1 cellular context compared by ENCODE assay signal in the genomic region with DNA sequence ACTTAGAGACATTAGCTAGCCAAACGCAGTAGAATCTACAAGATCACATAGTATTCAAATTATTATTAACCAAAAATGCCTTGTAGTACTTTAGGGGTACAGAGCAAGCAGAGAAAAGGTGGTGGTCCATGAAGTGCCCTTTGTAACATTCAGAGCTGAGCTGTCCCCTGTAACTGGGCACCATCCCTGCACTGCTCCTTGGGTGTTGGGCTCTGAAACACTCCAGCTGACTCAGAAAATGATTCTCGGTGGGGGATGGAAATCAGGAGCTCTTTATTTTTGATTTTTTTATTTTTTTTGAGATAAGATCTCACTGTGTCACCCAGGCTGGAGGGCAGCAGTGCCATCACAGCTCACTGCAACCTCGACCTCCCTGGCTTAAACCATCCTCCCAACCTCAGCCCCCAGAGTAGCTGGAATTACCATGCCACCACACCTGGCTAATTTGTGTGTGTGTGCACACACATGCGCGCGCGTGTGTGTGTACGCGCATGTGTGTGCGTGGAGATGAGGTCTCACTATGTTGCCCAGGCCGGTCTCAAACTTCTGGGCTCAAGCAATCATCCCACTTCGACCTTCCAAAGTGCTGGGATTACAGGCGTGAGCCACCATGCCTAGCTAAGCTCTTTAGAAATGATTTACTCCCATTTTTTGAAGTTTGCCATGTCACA.
TF ChIP-seq lines count a peak whose summit lies in the region.

No MANE protein-coding gene starts in this region.

TF ChIP-seq in K562, 482 proteins besides CTCF, POLR2A, EP300 and RAD21:
- TF ChIP-seq, protein P1, sequence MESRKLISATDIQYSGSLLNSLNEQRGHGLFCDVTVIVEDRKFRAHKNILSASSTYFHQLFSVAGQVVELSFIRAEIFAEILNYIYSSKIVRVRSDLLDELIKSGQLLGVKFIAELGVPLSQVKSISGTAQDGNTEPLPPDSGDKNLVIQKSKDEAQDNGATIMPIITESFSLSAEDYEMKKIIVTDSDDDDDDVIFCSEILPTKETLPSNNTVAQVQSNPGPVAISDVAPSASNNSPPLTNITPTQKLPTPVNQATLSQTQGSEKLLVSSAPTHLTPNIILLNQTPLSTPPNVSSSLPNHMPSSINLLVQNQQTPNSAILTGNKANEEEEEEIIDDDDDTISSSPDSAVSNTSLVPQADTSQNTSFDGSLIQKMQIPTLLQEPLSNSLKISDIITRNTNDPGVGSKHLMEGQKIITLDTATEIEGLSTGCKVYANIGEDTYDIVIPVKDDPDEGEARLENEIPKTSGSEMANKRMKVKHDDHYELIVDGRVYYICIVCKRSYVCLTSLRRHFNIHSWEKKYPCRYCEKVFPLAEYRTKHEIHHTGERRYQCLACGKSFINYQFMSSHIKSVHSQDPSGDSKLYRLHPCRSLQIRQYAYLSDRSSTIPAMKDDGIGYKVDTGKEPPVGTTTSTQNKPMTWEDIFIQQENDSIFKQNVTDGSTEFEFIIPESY (CRISPR knock-in tag; IDR thresholded peaks at IDR 0.05) = peak; percentile 52; the same call in 1 of the 2 replicates
